In genomic region chr7:48088559-48089414, GRCh38 we compare ENCODE assay signal across 1 cellular context.
TF ChIP-seq lines count a peak whose summit lies in the region.

UPP1 (plus strand) TSS chr7:48089265; CDS start chr7:48094784, 5,519 bp downstream.

TF ChIP-seq in HepG2, 621 proteins besides CTCF, POLR2A, EP300 and RAD21 (continued from another document and continues in another):
- TF ChIP-seq RFX3 (CRISPR knock-in tag; IDR thresholded peaks at IDR 0.05) (no peak), HNRNPK (IDR thresholded peaks at IDR 0.05; ENCODE audit: low read depth, low read length, poor library complexity, severe bottlenecking) (peak; percentile 82), RBM39 (IDR thresholded peaks at IDR 0.05; ENCODE audit: low read depth, low read length, poor library complexity, severe bottlenecking) (peak; percentile 25), PHF20 (CRISPR knock-in tag; IDR thresholded peaks at IDR 0.05) (0 out of 2 replicates have a peak, but pooled peaks have one; percentile 25), ZNF556 (CRISPR knock-in tag; IDR thresholded peaks at IDR 0.05; ENCODE audit: borderline replicate concordance) (peak; percentile 65; the same call in 1 of the 2 replicates), ZNF652 (CRISPR knock-in tag; IDR thresholded peaks at IDR 0.05; ENCODE audit: borderline replicate concordance, low read depth) (no peak), TFDP2 (CRISPR knock-in tag; IDR thresholded peaks at IDR 0.05) (0 out of 2 replicates have a peak, but pooled peaks have one; percentile 31), ATF7 (IDR thresholded peaks at IDR 0.05) (no peak), ATF7 (CRISPR knock-in tag; IDR thresholded peaks at IDR 0.05) (peak; percentile 48; the same call in 1 of the 2 replicates), U2AF2 (IDR thresholded peaks at IDR 0.05; ENCODE audit: low read depth, low read length) (no peak), PCBP2 (optimal IDR thresholded peaks at IDR 0.05; ENCODE audit: low read depth, low read length, poor library complexity, severe bottlenecking) (no peak), ZNF557 (CRISPR knock-in tag; IDR thresholded peaks at IDR 0.05) (peak; percentile 51; the same call in 1 of the 2 replicates), TSC22D2 (CRISPR knock-in tag; IDR thresholded peaks at IDR 0.05; ENCODE audit: borderline replicate concordance) (no peak), SMC3 (IDR thresholded peaks at IDR 0.05; ENCODE audit: low read length) (no peak; the same call in 1 of the 2 replicates), HIC2 (CRISPR knock-in tag; IDR thresholded peaks at IDR 0.05; ENCODE audit: low read depth) (peak; percentile 61; the same call in 1 of the 2 replicates), ZBTB10 (CRISPR knock-in tag; IDR thresholded peaks at IDR 0.05; ENCODE audit: borderline replicate concordance) (peak; percentile 21; the same call in 1 of the 2 replicates), PPARG (CRISPR knock-in tag; conservative IDR thresholded peaks at IDR 0.05) (no peak), SOX5 (CRISPR knock-in tag; IDR thresholded peaks at IDR 0.05; ENCODE audit: borderline replicate concordance) (0 out of 2 replicates have a peak, but pooled peaks have one; percentile 6), CEBPZ (IDR thresholded peaks at IDR 0.05; ENCODE audit: low read length) (no peak), HNF4A (CRISPR knock-in tag; IDR thresholded peaks at IDR 0.05) (no peak; the same call in none of the 2 replicates), ZNF260 (CRISPR knock-in tag; IDR thresholded peaks at IDR 0.05; ENCODE audit: borderline replicate concordance, low read depth) (no peak), MYNN (CRISPR knock-in tag; IDR thresholded peaks at IDR 0.05; ENCODE audit: low read depth) (no peak), BATF2 (CRISPR knock-in tag; IDR thresholded peaks at IDR 0.05) (no peak; the same call in 1 of the 2 replicates), ZFAT (CRISPR knock-in tag; conservative IDR thresholded peaks at IDR 0.05) (no peak), EEA1 (CRISPR knock-in tag; IDR thresholded peaks at IDR 0.05; ENCODE audit: borderline replicate concordance) (no peak), ZNF784 (CRISPR knock-in tag; IDR thresholded peaks at IDR 0.05; ENCODE audit: borderline replicate concordance) (no peak; the same call in 1 of the 2 replicates), PATZ1 (CRISPR knock-in tag; IDR thresholded peaks at IDR 0.05) (peak; percentile 66; the same call in 1 of the 2 replicates), NFYC (CRISPR knock-in tag; IDR thresholded peaks at IDR 0.05) (no peak), SKI (IDR thresholded peaks at IDR 0.05; ENCODE audit: partially characterized antibody) (peak; percentile 77), ZMYM4 (CRISPR knock-in tag; IDR thresholded peaks at IDR 0.05) (0 out of 2 replicates have a peak, but pooled peaks have one; percentile 52), HIVEP1 (CRISPR knock-in tag; IDR thresholded peaks at IDR 0.05) (peak; percentile 95), ZBTB34 (CRISPR knock-in tag; IDR thresholded peaks at IDR 0.05) (peak; percentile 45; the same call in 1 of the 2 replicates), ZNF777 (CRISPR knock-in tag; IDR thresholded peaks at IDR 0.05) (peak; percentile 74), TIGD3 (CRISPR knock-in tag; IDR thresholded peaks at IDR 0.05; ENCODE audit: borderline replicate concordance) (no peak), ZNF207 (IDR thresholded peaks at IDR 0.05; ENCODE audit: borderline replicate concordance) (no peak), MIXL1 (CRISPR knock-in tag; IDR thresholded peaks at IDR 0.05) (peak; percentile 14; the same call in 1 of the 2 replicates), PREB (CRISPR knock-in tag; IDR thresholded peaks at IDR 0.05) (peak; percentile 89; the same call in 1 of the 2 replicates), TGIF2 (CRISPR knock-in tag; IDR thresholded peaks at IDR 0.05) (no peak), PRDM4 (CRISPR knock-in tag; IDR thresholded peaks at IDR 0.05; ENCODE audit: borderline replicate concordance) (no peak), CBFB (CRISPR knock-in tag; IDR thresholded peaks at IDR 0.05) (peak; percentile 68; the same call in 1 of the 2 replicates)
